4 cellular contexts compared by ENCODE assay signal in the genomic region with DNA sequence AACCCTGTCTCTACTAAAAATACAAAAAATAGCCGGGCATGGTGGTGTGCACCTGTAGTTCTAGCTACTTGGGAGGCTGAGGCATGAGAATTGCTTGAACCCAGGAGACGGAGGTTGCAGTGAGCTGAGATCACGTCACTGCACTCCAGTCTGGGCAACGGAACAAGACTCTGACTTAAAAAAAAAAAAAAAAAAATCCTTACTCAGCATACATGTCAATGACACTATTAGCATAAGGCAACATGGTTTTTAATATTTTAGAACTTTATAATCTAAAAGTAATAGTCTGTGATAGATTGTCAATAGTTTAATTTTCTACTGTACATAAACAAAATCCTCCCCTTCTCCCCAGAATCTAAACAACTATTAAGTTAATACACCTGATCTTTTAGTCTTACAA. TPM values are rescaled to one million over a fixed set of nuclear protein-coding genes. Genes with fewer than 3 reads are reported as not detected.
DNase-seq lines count a peak whose midpoint lies in the region; ATAC-seq, FAIRE-seq and TF ChIP-seq lines count a peak whose summit lies in the region.
"Not testable (repeated sequence)": the region's sequence is repeated elsewhere in the genome, so short reads cannot be mapped to it uniquely, and the experiment has no call there.

No MANE protein-coding gene starts in this region.

- H3K14ac ChIP-seq in IMR-90 (replicated peaks; ENCODE audit: low read depth, low read length), result not testable (repeated sequence)

- H3K27ac ChIP-seq in A549; IMR-90 (ENCODE audit: insufficient read depth, low read length); K562 (ENCODE audit: extremely low read depth, low read depth, low read length); HepG2 (ENCODE audit: extremely low read length, insufficient read depth, low read length): not testable (repeated sequence)

- not testable (repeated sequence) for H2BK5ac ChIP-seq in IMR-90 (ENCODE audit: low read depth, low read length, poor library complexity, severe bottlenecking)

- H2BK20ac ChIP-seq in IMR-90 (ENCODE audit: low read depth, low read length), result not testable (repeated sequence)

- TF ChIP-seq EP300 in A549 (IDR thresholded peaks at IDR 0.05); K562 (IDR thresholded peaks at IDR 0.05; ENCODE audit: low read length); HepG2 (IDR thresholded peaks at IDR 0.05; ENCODE audit: low read depth in 2 of 2, low read length in 2 of 2); HepG2 (CRISPR knock-in tag; IDR thresholded peaks at IDR 0.05; ENCODE audit: borderline replicate concordance): not testable (repeated sequence)

- H3K4me1 ChIP-seq in A549; IMR-90 (ENCODE audit: control insufficient read depth, insufficient read depth, low read length); K562 (replicated peaks in 1 of 2; ENCODE audit: control insufficient read depth in 2 of 2, insufficient read depth in 2 of 2, low read length in 2 of 2); HepG2 (ENCODE audit: insufficient read depth, low read length): not testable (repeated sequence)

- H4K20me1 ChIP-seq in IMR-90 (ENCODE audit: insufficient read depth, low read length); K562 (replicated peaks; ENCODE audit: control insufficient read depth, insufficient read depth, low read length); HepG2 (ENCODE audit: insufficient read depth, low read length): not testable (repeated sequence)

- not testable (repeated sequence) for ATAC-seq in A549; IMR-90 (ENCODE audit: low read depth); K562; HepG2

- not testable (repeated sequence) for H4K91ac ChIP-seq in IMR-90 (ENCODE audit: insufficient read depth, low read depth, low read length)

- CTCF ChIA-PET in A549 (lab: Yijun Ruan, JAX); IMR-90 (lab: Yijun Ruan, JAX); K562 (lab: Yijun Ruan, JAX; ENCODE audit: low intra/inter-chr PET ratio); HepG2 (lab: Yijun Ruan, JAX; ENCODE audit: low intra/inter-chr PET ratio, low total read pairs): not testable (repeated sequence)

- H3K9me1 ChIP-seq in IMR-90 (ENCODE audit: insufficient read depth, low read length); K562 (ENCODE audit: control insufficient read depth, insufficient read depth, low read length): not testable (repeated sequence)

- TF ChIP-seq POLR2A in A549 (IDR thresholded peaks at IDR 0.05; ENCODE audit: low read length); IMR-90 (IDR thresholded peaks at IDR 0.05; ENCODE audit: low read depth, low read length); K562 (conservative IDR thresholded peaks at IDR 0.05); HepG2 (IDR thresholded peaks at IDR 0.05; ENCODE audit: insufficient read depth in 1 of 2, low read depth in 2 of 2, low read length in 2 of 2): not testable (repeated sequence)

- not testable (repeated sequence) for FAIRE-seq in A549 (lab: Jason Lieb, UNC); K562 (lab: Jason Lieb, UNC); HepG2 (lab: Jason Lieb, UNC)

- not testable (repeated sequence) for H3K18ac ChIP-seq in IMR-90 (ENCODE audit: low read depth, low read length)

- H3K79me2 ChIP-seq in K562 (ENCODE audit: control insufficient read depth, insufficient read depth, low read length); HepG2 (ENCODE audit: insufficient read depth, low read length): not testable (repeated sequence)

- not testable (repeated sequence) for H4K8ac ChIP-seq in IMR-90 (ENCODE audit: low read depth in 2 of 2, low read length in 2 of 2)

- H3K4ac ChIP-seq in IMR-90 (ENCODE audit: low read depth, low read length), result not testable (repeated sequence)

- H3K9ac ChIP-seq in IMR-90 (ENCODE audit: low read depth, low read length); K562 (ENCODE audit: insufficient read depth in 1 of 2, low read depth in 2 of 2, low read length in 2 of 2); HepG2 (ENCODE audit: insufficient read depth, low read depth, low read length): not testable (repeated sequence)

- peaks cover 10% of the 10 kb centered on the region for H3K36me3 ChIP-seq in IMR-90 (ENCODE audit: control insufficient read depth, insufficient read depth, low read length)
- H3K36me3 ChIP-seq in K562 (ENCODE audit: control insufficient read depth, insufficient read depth, low read length); HepG2 (replicated peaks in 1 of 2; ENCODE audit: control insufficient read depth in 1 of 2, insufficient read depth in 2 of 2, low read length in 2 of 2): not testable (repeated sequence)

- DNase-seq in A549 (ENCODE audit: low read depth in 1 of 2, low spot score in 1 of 2); IMR-90; K562 (ENCODE audit: extremely low read depth in 1 of 4, low spot score in 3 of 4); HepG2 (ENCODE audit: low spot score): not testable (repeated sequence)

- H2AFZ ChIP-seq in IMR-90 (replicated peaks; ENCODE audit: low read length, poor library complexity); K562 (ENCODE audit: low read depth, low read length); HepG2 (ENCODE audit: low read length): not testable (repeated sequence)

- not testable (repeated sequence) for BruUV-seq in IMR-90 (replicated peaks; lab: Mats Ljungman, UMichigan); K562 (replicated peaks; lab: Mats Ljungman, UMichigan); HepG2 (replicated peaks; lab: Mats Ljungman, UMichigan)

- H4K5ac ChIP-seq in IMR-90 (ENCODE audit: low read depth, low read length), result not testable (repeated sequence)

- H2AK5ac ChIP-seq in IMR-90 (ENCODE audit: low read depth, low read length), result not testable (repeated sequence)

- TF ChIP-seq CTCF in A549 (IDR thresholded peaks at IDR 0.05); IMR-90 (conservative IDR thresholded peaks at IDR 0.05; ENCODE audit: low read depth, low read length); K562 (IDR thresholded peaks at IDR 0.05 in 2 of 3, conservative IDR thresholded peaks at IDR 0.05 in 1 of 3; ENCODE audit: insufficient read depth in 2 of 3, low read depth in 1 of 3, low read length in 3 of 3); HepG2 (CRISPR knock-in tag; IDR thresholded peaks at IDR 0.05): not testable (repeated sequence)

- H3K79me1 ChIP-seq in IMR-90 (ENCODE audit: low read depth in 1 of 2, low read length in 2 of 2), result not testable (repeated sequence)

- H3K4me2 ChIP-seq in A549; IMR-90 (ENCODE audit: low read depth, low read length); K562 (ENCODE audit: insufficient read depth, low read length); HepG2 (ENCODE audit: low read depth, low read length): not testable (repeated sequence)

- not testable (repeated sequence) for TF ChIP-seq RAD21 in A549 (conservative IDR thresholded peaks at IDR 0.05 in 1 of 2, IDR thresholded peaks at IDR 0.05 in 1 of 2); IMR-90 (IDR thresholded peaks at IDR 0.05; ENCODE audit: low read length); K562 (CRISPR knock-in tag; conservative IDR thresholded peaks at IDR 0.05 in 1 of 2, IDR thresholded peaks at IDR 0.05 in 1 of 2); HepG2 (CRISPR knock-in tag; IDR thresholded peaks at IDR 0.05)

- not testable (repeated sequence) for H2AK9ac ChIP-seq in IMR-90 (replicated peaks; ENCODE audit: low read depth, low read length, poor library complexity)

- 87% methylated on average over 4 of the region's 4 CpGs for WGBS in A549 (ENCODE audit: missing lambda C conversion rate)
- 92% methylated on average over 2 of the region's 4 CpGs; no CpG with 5 or more reads in 1 of the 2 experiments for WGBS in IMR-90 (ENCODE audit: extremely low coverage in 2 of 2, insufficient read length in 1 of 2), 2 experiments
- 77% methylated on average over 3 of the region's 4 CpGs for WGBS in K562 (ENCODE audit: insufficient coverage, low coverage, missing lambda C conversion rate)
- WGBS in HepG2 (ENCODE audit: low lambda C conversion rate), result 99% methylated on average over 4 of the region's 4 CpGs

- POLR2A ChIA-PET in A549 (lab: Yijun Ruan, JAX); IMR-90 (lab: Charles Lee; ENCODE audit: unreplicated experiment); HepG2 (lab: Yijun Ruan, JAX): not testable (repeated sequence)
- POLR2A ChIA-PET in K562 (lab: Yijun Ruan, JAX), result interaction anchor here (1.2 to 2.0 kb wide), 3 partner anchors 8 to 13 kb away, joined by 3 to 8 read pairs (median 4); no protein-coding TSS in a partner anchor

- intact Hi-C loops in IMR-90 (cut with micrococcal nuclease), result loop anchor here (2.0 kb wide), 1 partner anchor 20 kb away; no protein-coding TSS in a partner anchor
- intact Hi-C loops in K562 (cut with micrococcal nuclease); HepG2 (cut with micrococcal nuclease; ENCODE audit: unreplicated experiment): not testable (repeated sequence)

- not testable (repeated sequence) for H3K23ac ChIP-seq in IMR-90 (ENCODE audit: low read depth, low read length)

- not testable (repeated sequence) for H3K4me3 ChIP-seq in A549; IMR-90 (ENCODE audit: insufficient read depth, low read depth, low read length); K562; HepG2 (replicated peaks in 1 of 3; ENCODE audit: insufficient read depth in 1 of 3, low read depth in 2 of 3, low read length in 3 of 3)

- not testable (repeated sequence) for H3K27me3 ChIP-seq in IMR-90 (ENCODE audit: control insufficient read depth, insufficient read depth, low read length); K562 (ENCODE audit: control insufficient read depth in 2 of 2, insufficient read depth in 2 of 2, low read length in 2 of 2); HepG2 (ENCODE audit: control insufficient read depth in 1 of 2, insufficient read depth in 2 of 2, low read length in 2 of 2)

- H3K56ac ChIP-seq in IMR-90 (ENCODE audit: extremely low read depth, insufficient read depth, low read length), result not testable (repeated sequence)

- dilution Hi-C loops in IMR-90 (cut with HindIII; ENCODE audit: low sequenced_read_pairs, unreplicated experiment), result not testable (repeated sequence)

- not testable (repeated sequence) for H2BK120ac ChIP-seq in IMR-90 (ENCODE audit: low read depth, low read length)

- not testable (repeated sequence) for H3K9me3 ChIP-seq in A549; IMR-90 (ENCODE audit: control insufficient read depth, insufficient read depth, low read length); K562 (replicated peaks; ENCODE audit: control insufficient read depth, insufficient read depth, low read depth, low read length); HepG2 (ENCODE audit: low read length)

- in situ Hi-C loops in IMR-90 (cut with MboI; ENCODE audit: low sequenced_read_pairs); K562 (cut with MboI); HepG2 (cut with HindIII; ENCODE audit: extremely low pct_ligation_motif_present, low pct_unique_long_range_greater_than_20kb): not testable (repeated sequence)

- not testable (repeated sequence) for H2BK15ac ChIP-seq in IMR-90 (ENCODE audit: low read depth, low read length)

RNA-seq across cellular contexts. Expression of a gene that starts 55.0 kb away (rescaled TPM):
- polyA plus RNA-seq in A549 (2011; rRNA removed) (3.3 and 4.1 TPM in 2 replicates), A549 (2017; fragmentation: RNase III; extraction: RNeasy Plus Mini Kit Qiagen cat#74134 plus additional on column Dnase treatment) (4.0 to 4.3 TPM (median 4.0 TPM) in 3 replicates), IMR-90 (2012; rRNA removed) (1.3 and 1.6 TPM in 2 replicates), K562 (2011; rRNA removed) (4.0 and 4.2 TPM in 2 replicates), K562 (2014; fragmentation: Illumina TruSeq; extraction: Trizol) (5.3 and 6.8 TPM in 2 replicates), K562 (2014; fragmentation: Nextera tagmentation; extraction: Ambion mirVana) (1 to 10 TPM; 2.3 to 2.7 TPM), K562 (2014; rRNA removed) (3.6 and 7.3 TPM in 2 replicates), HepG2 (2011; rRNA removed) (1.3 and 1.5 TPM in 2 replicates)
- polyA plus RNA-seq in A549 (2012; cell fraction: cytosol; rRNA removed), result 0.51 and 0.59 TPM in 2 replicates
- polyA plus RNA-seq in A549 (2012; cell fraction: nucleus; rRNA removed), result 0.64 and 0.82 TPM in 2 replicates
- polyA minus RNA-seq in A549 (2011; rRNA and poly(A)+ RNA removed), result 2.7 and 3.3 TPM in 2 replicates
- total RNA-seq in IMR-90 (2012; rRNA removed) (4.8 and 8.6 TPM in 2 replicates), K562 (2014; rRNA removed) (4.6 and 4.9 TPM in 2 replicates), K562 (2014; rRNA removed; fragmentation: Illumina TruSeq; extraction: Trizol) (11.0 and 12.2 TPM in 2 replicates), K562 (2015; rRNA removed; fragmentation: Illumina TruSeq; extraction: Trizol) (11.9 and 12.3 TPM in 2 replicates), K562 (2021) (6.8 and 7.4 TPM in 2 replicates), HepG2 (2016; rRNA removed; fragmentation: Illumina TruSeq; extraction: Trizol) (9.6 and 10.0 TPM in 2 replicates)
- 0.14 and 0.16 TPM in 2 replicates for polyA plus RNA-seq in IMR-90 (2012; cell fraction: cytosol; rRNA removed)
- polyA plus RNA-seq in IMR-90 (2012; cell fraction: nucleus; rRNA removed; ENCODE audit: low replicate concordance), result 0.22 and 1.6 TPM in 2 replicates
- total RNA-seq in K562 (2011; cell fraction: chromatin; rRNA removed; ENCODE audit: low replicate concordance), result 8.7 and 40.3 TPM in 2 replicates
- 4.2 and 4.7 TPM in 2 replicates for total RNA-seq in K562 (2011; cell fraction: nucleolus; rRNA removed)
- 7.6 and 10.1 TPM in 2 replicates for total RNA-seq in K562 (2011; cell fraction: nucleoplasm; rRNA removed)
- polyA plus RNA-seq in K562 (2011; cell fraction: cytosol; rRNA removed), result 0.31 and 0.99 TPM in 2 replicates
- polyA plus RNA-seq in K562 (2011; cell fraction: nucleus; rRNA removed), result 3.2 and 3.3 TPM in 2 replicates
- polyA plus RNA-seq in K562 (2012), result 4.3 and 4.7 TPM in 2 replicates
- 10.2 and 11.9 TPM in 2 replicates for polyA minus RNA-seq in K562 (2011; rRNA and poly(A)+ RNA removed)
- 3.8 and 4.1 TPM in 2 replicates for polyA minus RNA-seq in K562 (2011; cell fraction: cytosol; rRNA and poly(A)+ RNA removed)
- polyA minus RNA-seq in K562 (2011; cell fraction: nucleus; rRNA and poly(A)+ RNA removed), result 4.7 and 8.4 TPM in 2 replicates
- total RNA-seq in HepG2 (2016; cell fraction: cytosol; rRNA removed; fragmentation: Illumina TruSeq; extraction: Trizol; ENCODE audit: low read depth), result 8.7 and 9.8 TPM in 2 replicates
- 8.4 and 9.2 TPM in 2 replicates for total RNA-seq in HepG2 (2016; cell fraction: insoluble cytoplasmic fraction; rRNA removed; fragmentation: Illumina TruSeq; extraction: Trizol)
- total RNA-seq in HepG2 (2016; cell fraction: membrane; rRNA removed; fragmentation: Illumina TruSeq; extraction: Trizol), result 4.1 and 5.3 TPM in 2 replicates
- 20.1 and 21.8 TPM in 2 replicates for total RNA-seq in HepG2 (2016; cell fraction: nucleus; rRNA removed; fragmentation: Illumina TruSeq; extraction: Trizol)
- polyA plus RNA-seq in HepG2 (2011; cell fraction: cytosol; rRNA removed), result 0.44 and 0.54 TPM in 2 replicates
- polyA plus RNA-seq in HepG2 (2011; cell fraction: nucleus; rRNA removed), result 1.5 and 2.0 TPM in 2 replicates
- polyA plus RNA-seq in HepG2 (2012), result 2.6 and 3.9 TPM in 2 replicates
- 0.20 and 0.49 TPM in 2 replicates for polyA plus RNA-seq in HepG2 (2016; cell fraction: cytosol; fragmentation: Illumina TruSeq; extraction: Trizol; ENCODE audit: low read depth)
- polyA plus RNA-seq in HepG2 (2016; cell fraction: insoluble cytoplasmic fraction; fragmentation: Illumina TruSeq; extraction: Trizol; ENCODE audit: low read depth), result 4.7 and 5.0 TPM in 2 replicates
- polyA plus RNA-seq in HepG2 (2016; cell fraction: membrane; fragmentation: Illumina TruSeq; extraction: Trizol; ENCODE audit: low read depth), result 0.33 and 0.58 TPM in 2 replicates
- polyA plus RNA-seq in HepG2 (2016; cell fraction: nucleus; fragmentation: Illumina TruSeq; extraction: Trizol; ENCODE audit: insufficient read depth, low read depth), result 12.1 and 15.0 TPM in 2 replicates
- 1.2 and 1.4 TPM in 2 replicates for polyA minus RNA-seq in HepG2 (2011; rRNA and poly(A)+ RNA removed; ENCODE audit: low replicate concordance)
- 1.9 and 2.4 TPM in 2 replicates for polyA minus RNA-seq in HepG2 (2011; cell fraction: cytosol; rRNA and poly(A)+ RNA removed)
- 19.6 and 21.6 TPM in 2 replicates for polyA minus RNA-seq in HepG2 (2011; cell fraction: nucleus; rRNA and poly(A)+ RNA removed)
